In genomic region chr10:59362184-59362966, GRCh38 we compare ENCODE assay signal across 8 cellular contexts. TPM values are rescaled to one million over a fixed set of nuclear protein-coding genes. Genes with fewer than 3 reads are reported as not detected.
DNase-seq lines count a peak whose midpoint lies in the region; ATAC-seq, FAIRE-seq and TF ChIP-seq lines count a peak whose summit lies in the region.

TSS of gene FAM13C (minus strand) at chr10:59362549. CDS start at chr10:59362460, 89 bp downstream.

- H3K9me3 ChIP-seq in body of pancreas = no peaks in the 10 kb centered on the region
- no peaks in the 10 kb centered on the region for H3K9me3 ChIP-seq in iPS DF 6.9 (ENCODE audit: control insufficient read depth, insufficient read depth, low read length)

- TF ChIP-seq CTCF in body of pancreas (IDR thresholded peaks at IDR 0.05) = no peak

- ATAC-seq in body of pancreas = peak; percentile 86

- TF ChIP-seq POLR2A in body of pancreas (IDR thresholded peaks at IDR 0.05) = peak in 1 of 3 donors; percentile 30

- H3K27ac ChIP-seq in body of pancreas = peak within 1 kb of the TSS in 3 of 4 donors; percentile 3 to 57 (median 38)
- no peak within 1 kb of the TSS for H3K27ac ChIP-seq in iPS DF 6.9 (ENCODE audit: low read length)

- H3K27me3 ChIP-seq in body of pancreas (no peaks in the 10 kb centered on the region), iPS DF 6.9 (ENCODE audit: control insufficient read depth, insufficient read depth, low read length) (peaks cover 5% of the 10 kb centered on the region; the same call in 1 of the 2 replicates)

- DNase-seq in COR-L47 (lab: John Stamatoyannopoulos, UW) (peak; percentile 87), HEK293T (ENCODE audit: extremely low spot score) (peak; percentile 67), NCI-H526 (lab: John Stamatoyannopoulos, UW) (peak; percentile 71 to 86), body of pancreas (peak; percentile 64 to 85 (median 72)), iPS DF 6.9 (ENCODE audit: low read depth, low spot score) (peak; percentile 50), retina (peak; percentile 93), RCC 7860 (ENCODE audit: low spot score) (no peak)
- no peak for DNase-seq in stimulated activated naive CD4-positive, alpha-beta T cell treated with Interleukin-2 at 50 U/mL for 16 hours (lab: John Stamatoyannopoulos, UW)

- H3K36me3 ChIP-seq in body of pancreas (replicated peaks in 1 of 2; ENCODE audit: insufficient read depth in 1 of 2, low read depth in 2 of 2) (no peaks in the 10 kb centered on the region), iPS DF 6.9 (ENCODE audit: control insufficient read depth, insufficient read depth, low read length) (no peaks in the 10 kb centered on the region)

- CTCF ChIA-PET in HEK293T (lab: Yijun Ruan, JAX) = no interaction called here

- POLR2A ChIA-PET in HEK293T (lab: Yijun Ruan, JAX) = interaction anchor here (0.9 to 1.1 kb wide), 2 partner anchors 9 to 778 kb away, joined by 3 read pairs; no protein-coding TSS in a partner anchor

- FAIRE-seq in RCC 7860 (lab: Jason Lieb, UNC) = no peak

- H3K4me3 ChIP-seq in body of pancreas (peak within 1 kb of the TSS in 1 of 2 donors; percentile 22), iPS DF 6.9 (ENCODE audit: low read length) (peak within 1 kb of the TSS; percentile 22; the same call in 1 of the 2 replicates)

- WGBS in body of pancreas, 2 donors = 2 to 5% methylated on average over 18 to 42 of the region's 42 CpGs
- WGBS in iPS DF 6.9 (ENCODE audit: insufficient coverage, insufficient read length) = no CpG with 5 or more reads among the region's 42 CpGs

- intact Hi-C loops in body of pancreas (cut with DNase I) = no loop called here

- peaks cover 11% of the 10 kb centered on the region for H3K4me1 ChIP-seq in body of pancreas
- no peaks in the 10 kb centered on the region; the same call in 1 of the 2 replicates for H3K4me1 ChIP-seq in iPS DF 6.9 (ENCODE audit: control insufficient read depth, insufficient read depth, low read length)

TF ChIP-seq in HEK293T, 16 proteins besides CTCF, POLR2A, EP300 and RAD21:
- TF ChIP-seq L3MBTL2 (conservative IDR thresholded peaks at IDR 0.05) (peak; percentile 92), FOXM1 (IDR thresholded peaks at IDR 0.05; ENCODE audit: borderline replicate concordance) (no peak)

RNA-seq across cellular contexts. Expression of gene FAM13C, which starts in this region (rescaled TPM):
- 1 to 10 TPM; 5.4 to 9.6 TPM for total RNA-seq in body of pancreas

Comparison
In these comparisons a context has a peak if more than half of its experiments do, and no peak if none do; other contexts are left out.
1. DNase-seq: peak in COR-L47 (single experiment), HEK293T (single experiment), NCI-H526 (2 of 2), body of pancreas (4 of 4), iPS DF 6.9 (single experiment) and retina (single experiment); none in stimulated activated naive CD4-positive, alpha-beta T cell treated with Interleukin-2 at 50 U/mL for 16 hours (single experiment) and RCC 7860 (single experiment).